ENCODE assay signal across 1 cellular context in genomic region chr1:46183119-46183842, GRCh38.
A peak's percentile ranks its signal among the peaks of the same experiment; 100 is the strongest.
TF ChIP-seq lines count a peak whose summit lies in the region.

No MANE protein-coding gene starts in this region.

TF ChIP-seq in HEK293, 187 proteins besides CTCF, POLR2A, EP300 and RAD21 (continued from another document):
- TF ChIP-seq ZNF398 (tag by site-specific recombination; IDR thresholded peaks at IDR 0.05): no peak
- no peak for TF ChIP-seq ZNF221 (tag by site-specific recombination; IDR thresholded peaks at IDR 0.05; ENCODE audit: borderline replicate concordance)
- no peak for TF ChIP-seq REST (tag by site-specific recombination; IDR thresholded peaks at IDR 0.05)
- TF ChIP-seq KLF17 (tag by site-specific recombination; IDR thresholded peaks at IDR 0.05): no peak
- TF ChIP-seq SCRT2 (tag by site-specific recombination; IDR thresholded peaks at IDR 0.05): peak; percentile 67
- TF ChIP-seq SALL2 (tag by site-specific recombination; IDR thresholded peaks at IDR 0.05; ENCODE audit: borderline replicate concordance): no peak
- no peak for TF ChIP-seq RBAK (tag by site-specific recombination; IDR thresholded peaks at IDR 0.05)
- peak; percentile 68 for TF ChIP-seq ZBTB17 (tag by site-specific recombination; IDR thresholded peaks at IDR 0.05)
- no peak for TF ChIP-seq ZNF677 (tag by site-specific recombination; IDR thresholded peaks at IDR 0.05)
- 0 out of 2 replicates have a peak, but pooled peaks have one; percentile 22 for TF ChIP-seq ZNF692 (tag by site-specific recombination; IDR thresholded peaks at IDR 0.05)
- TF ChIP-seq ZNF777 (tag by site-specific recombination; IDR thresholded peaks at IDR 0.05; ENCODE audit: borderline replicate concordance): no peak
- TF ChIP-seq ZNF184 (tag by site-specific recombination; IDR thresholded peaks at IDR 0.05): peak; percentile 87
- no peak for TF ChIP-seq ZNF529 (tag by site-specific recombination; IDR thresholded peaks at IDR 0.05; ENCODE audit: insufficient replicate concordance)
- TF ChIP-seq PBX3 (CRISPR knock-in tag; IDR thresholded peaks at IDR 0.05): no peak
- 0 out of 2 replicates have a peak, but pooled peaks have one; percentile 38 for TF ChIP-seq ZXDB (tag by site-specific recombination; IDR thresholded peaks at IDR 0.05)
- TF ChIP-seq ZNF311 (tag by site-specific recombination; IDR thresholded peaks at IDR 0.05; ENCODE audit: borderline replicate concordance): no peak
- TF ChIP-seq ZNF155 (tag by site-specific recombination; IDR thresholded peaks at IDR 0.05): no peak
- peak; percentile 48; the same call in 1 of the 2 replicates for TF ChIP-seq HIC1 (tag by site-specific recombination; IDR thresholded peaks at IDR 0.05)
- TF ChIP-seq ZNF449 (tag by site-specific recombination; IDR thresholded peaks at IDR 0.05): no peak
- no peak for TF ChIP-seq ZNF133 (tag by site-specific recombination; IDR thresholded peaks at IDR 0.05)
- TF ChIP-seq ZNF629 (tag by site-specific recombination; IDR thresholded peaks at IDR 0.05): 0 out of 2 replicates have a peak, but pooled peaks have one; percentile 32
- TF ChIP-seq PRDM4 (tag by site-specific recombination; IDR thresholded peaks at IDR 0.05): no peak
- peak; percentile 91 for TF ChIP-seq PRDM10 (tag by site-specific recombination; IDR thresholded peaks at IDR 0.05)
- 0 out of 2 replicates have a peak, but pooled peaks have one; percentile 17 for TF ChIP-seq ZNF341 (tag by site-specific recombination; IDR thresholded peaks at IDR 0.05; ENCODE audit: low read depth)
- peak; percentile 49; the same call in 1 of the 2 replicates for TF ChIP-seq ZNF366 (tag by site-specific recombination; conservative IDR thresholded peaks at IDR 0.05)
- TF ChIP-seq ZNF335 (tag by site-specific recombination; conservative IDR thresholded peaks at IDR 0.05): peak; percentile 87
- peak; percentile 75 for TF ChIP-seq ZNF600 (tag by site-specific recombination; IDR thresholded peaks at IDR 0.05)
- TF ChIP-seq ZNF394 (tag by site-specific recombination; IDR thresholded peaks at IDR 0.05; ENCODE audit: borderline replicate concordance): peak; percentile 36; the same call in 1 of the 2 replicates
- no peak for TF ChIP-seq ZNF580 (tag by site-specific recombination; IDR thresholded peaks at IDR 0.05)
- peak; percentile 30; the same call in 1 of the 2 replicates for TF ChIP-seq SP7 (tag by site-specific recombination; IDR thresholded peaks at IDR 0.05)
- TF ChIP-seq ZFP37 (tag by site-specific recombination; IDR thresholded peaks at IDR 0.05): no peak; the same call in 1 of the 2 replicates
- TF ChIP-seq ZFHX2 (tag by site-specific recombination; conservative IDR thresholded peaks at IDR 0.05): 0 out of 2 replicates have a peak, but pooled peaks have one; percentile 8
- TF ChIP-seq SP3 (tag by site-specific recombination; IDR thresholded peaks at IDR 0.05): 0 out of 2 replicates have a peak, but pooled peaks have one; percentile 18
- no peak for TF ChIP-seq KLF9 (tag by site-specific recombination; IDR thresholded peaks at IDR 0.05; ENCODE audit: low read depth)
- 0 out of 2 replicates have a peak, but pooled peaks have one; percentile 9 for TF ChIP-seq SCRT1 (tag by site-specific recombination; IDR thresholded peaks at IDR 0.05; ENCODE audit: borderline replicate concordance)
- peak; percentile 80 for TF ChIP-seq ZNF660 (tag by site-specific recombination; IDR thresholded peaks at IDR 0.05)
- no peak for TF ChIP-seq ZNF626 (tag by site-specific recombination; IDR thresholded peaks at IDR 0.05)
- TF ChIP-seq ZEB2 (tag by site-specific recombination; IDR thresholded peaks at IDR 0.05): peak; percentile 66; the same call in 1 of the 2 replicates
- peak; percentile 30; the same call in 1 of the 2 replicates for TF ChIP-seq SP2 (tag by site-specific recombination; IDR thresholded peaks at IDR 0.05)
TF ChIP-seq in HEK293: peak in this region for 21.
